In the genomic region with DNA sequence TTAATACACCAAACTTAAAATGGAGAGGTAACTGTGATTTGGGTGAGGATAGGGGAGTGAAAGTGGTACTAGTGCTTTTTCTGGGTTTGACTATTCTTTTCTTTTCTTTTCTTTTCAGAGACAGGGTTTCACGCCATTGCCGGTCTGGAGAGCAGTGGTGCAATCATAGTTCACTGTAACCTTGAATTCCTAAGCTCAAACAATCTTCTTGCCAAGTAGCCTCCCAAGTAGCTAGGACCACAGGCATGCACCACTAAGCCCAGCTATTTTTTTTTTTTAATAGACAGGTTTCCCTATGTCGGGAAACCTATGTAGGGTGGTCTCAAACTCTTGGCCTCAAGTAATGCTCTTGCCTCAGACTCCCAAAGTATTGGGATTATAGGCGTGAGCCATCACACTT, we compare ENCODE assay signal across 26 cellular contexts.
"Had no signal": no experiment of that assay in that cellular context is flagged by ENCODE, and none has a peak within 500 bp of the region (broad histone marks: within the 10 kb centered on the region; RNA-seq: fewer than 3 reads in every experiment).

No MANE protein-coding gene starts in this region.

- DNase-seq: activated CD4-positive, alpha-beta T cell treated with anti-CD3 and anti-CD28 coated beads, Interleukin-2, amount 10 ng/mL, durations not matched to agents 24 days and 14 days; activated CD4-positive, CD25-positive, alpha-beta regulatory T cell; activated CD8-positive, alpha-beta T cell treated with anti-CD3 and anti-CD28 coated beads for 36 hours; activated naive CD4-positive, alpha-beta T cell treated with Interleukin-2 at 50 U/mL for 16 hours; activated naive CD8-positive, alpha-beta T cell treated with anti-CD3 and anti-CD28 coated beads, Interleukin-2, amount 10 ng/mL, durations not matched to agents 7 days and 5 days; activated T-cell treated with anti-CD3 and anti-CD28 coated beads, Interleukin-2, amount 50 U/mL, for 1 hour; anterior cingulate cortex; effector memory CD8-positive, alpha-beta T cell; heart left ventricle; kidney glomerular epithelial cell; left ventricle myocardium inferior; mucosa of descending colon; naive thymus-derived CD4-positive, alpha-beta T cell; right cardiac atrium; stimulated activated naive CD8-positive, alpha-beta T cell treated with anti-CD3 and anti-CD28 coated beads, Interleukin-15, Interleukin-2, amounts not matched to agents 100 U/mL and 50 U/mL, for 24 hours; substantia nigra; T-helper 1 cell; T-helper 9 cell; trophoblast cell had no signal

- H3K9me3 ChIP-seq: gastroesophageal sphincter, heart left ventricle, left ventricle myocardium inferior, mucosa of descending colon, prostate gland, vagina had no signal

- H3K4me1 ChIP-seq: gastroesophageal sphincter, heart left ventricle, left ventricle myocardium inferior, neural progenitor cell, prostate gland, vagina had no signal

- H3K4me3 ChIP-seq: cardiac muscle cell, gastroesophageal sphincter, heart left ventricle, left ventricle myocardium inferior, mucosa of descending colon, neural progenitor cell, prostate gland, skin epidermis, vagina had no signal

- H2AFZ ChIP-seq: neural progenitor cell had no signal

- H3K36me3 ChIP-seq: cardiac muscle cell, gastroesophageal sphincter, heart left ventricle, left ventricle myocardium inferior, neural progenitor cell, prostate gland, vagina had no signal

- H3K9ac ChIP-seq: neural progenitor cell had no signal

- H3K27ac ChIP-seq: cardiac muscle cell, gastroesophageal sphincter, heart left ventricle, left ventricle myocardium inferior, neural progenitor cell, prostate gland, skin epidermis, vagina had no signal

- ATAC-seq: activated CD8-positive, alpha-beta T cell treated with anti-CD3 and anti-CD28 coated beads for 36 hours; activated T-helper 17 cell treated with anti-CD3 and anti-CD28 coated beads, Interleukin-2, amount 50 U/mL, for 72 hours; effector memory CD8-positive, alpha-beta T cell; gastroesophageal sphincter; heart left ventricle; mucosa of descending colon; naive thymus-derived CD4-positive, alpha-beta T cell; right cardiac atrium; stimulated activated naive CD8-positive, alpha-beta T cell treated with anti-CD3 and anti-CD28 coated beads, Interleukin-15, Interleukin-2, amounts not matched to agents 100 U/mL and 50 U/mL, for 24 hours had no signal

- H3K4me2 ChIP-seq: neural progenitor cell had no signal

- H3K27me3 ChIP-seq: cardiac muscle cell, gastroesophageal sphincter, neural progenitor cell, vagina had no signal
